18 cellular contexts compared by ENCODE assay signal in genomic region chr10:124253006-124253405, GRCh38.
"Had no signal": no experiment of that assay in that cellular context is flagged by ENCODE, and none has a peak within 500 bp of the region (broad histone marks: within the 10 kb centered on the region; RNA-seq: fewer than 3 reads in every experiment).

No MANE protein-coding gene starts in this region.

- H3K27me3 ChIP-seq: esophagus muscularis mucosa, right atrium auricular region, sigmoid colon, suprapubic skin, thyroid gland, uterus had no signal

- H3K9me3 ChIP-seq: esophagus muscularis mucosa, right atrium auricular region, sigmoid colon, suprapubic skin, thyroid gland, uterus had no signal

- H3K27me3 Mint-ChIP-seq: type B pancreatic cell had no signal

- H3K4me3 ChIP-seq: esophagus muscularis mucosa, heart right ventricle, right atrium auricular region, sigmoid colon, skin epidermis, suprapubic skin, thyroid gland, uterus had no signal

- H3K36me3 Mint-ChIP-seq: naive thymus-derived CD4-positive, alpha-beta T cell; type B pancreatic cell had no signal

- H3K4me1 ChIP-seq: uterus had no signal

- DNase-seq: cortex of kidney; effector memory CD4-positive, alpha-beta T cell; heart right ventricle; hypothalamus; kidney glomerular epithelial cell; mammary epithelial cell; naive thymus-derived CD4-positive, alpha-beta T cell; nephron progenitor cell; sigmoid colon; stimulated activated naive CD8-positive, alpha-beta T cell treated with anti-CD3 and anti-CD28 coated beads, Interleukin-15, Interleukin-2, amounts not matched to agents 100 U/mL and 50 U/mL, for 24 hours; thyroid gland; uterus had no signal

- H3K36me3 ChIP-seq: esophagus muscularis mucosa, heart right ventricle, right atrium auricular region, sigmoid colon, suprapubic skin, thyroid gland, uterus had no signal

- H3K27ac Mint-ChIP-seq: naive thymus-derived CD4-positive, alpha-beta T cell; nephron progenitor cell; type B pancreatic cell had no signal

- ATAC-seq: heart right ventricle; left lobe of liver; naive thymus-derived CD4-positive, alpha-beta T cell; stimulated activated naive CD8-positive, alpha-beta T cell treated with anti-CD3 and anti-CD28 coated beads, Interleukin-15, Interleukin-2, amounts not matched to agents 100 U/mL and 50 U/mL, for 24 hours had no signal

- H3K4me3 Mint-ChIP-seq: naive thymus-derived CD4-positive, alpha-beta T cell; nephron progenitor cell; type B pancreatic cell had no signal
